In genomic region chr11:82680252-82680651, GRCh38 we compare ENCODE assay signal across 25 cellular contexts. TPM values are rescaled to one million over a fixed set of nuclear protein-coding genes. Genes with fewer than 3 reads are reported as not detected.
A peak's percentile ranks its signal among the peaks of the same experiment; 100 is the strongest.
DNase-seq lines count a peak whose midpoint lies in the region; ATAC-seq, FAIRE-seq and TF ChIP-seq lines count a peak whose summit lies in the region.
"Had no signal": no experiment of that assay in that cellular context is flagged by ENCODE, and none has a peak within 500 bp of the region (broad histone marks: within the 10 kb centered on the region; RNA-seq: fewer than 3 reads in every experiment).

No MANE protein-coding gene starts in this region.

- H3K27ac ChIP-seq in PC-3 (ENCODE audit: low read length) (peak overlapping the region; percentile 15; the same call in 1 of the 2 replicates), lower lobe of right lung (no peak overlapping the region)
- H3K27ac ChIP-seq: C4-2B, esophagus muscularis mucosa, HL-60, SJSA1 had no signal

- FAIRE-seq in D721Med (lab: Jason Lieb, UNC) = peak; percentile 63
- FAIRE-seq: G401.6 had no signal

- no peaks in the 10 kb centered on the region for H3K79me2 ChIP-seq in PC-3 (ENCODE audit: low read length)

- H3K4me1 ChIP-seq in PC-3 (ENCODE audit: insufficient read depth, low read length) (peaks cover 26% of the 10 kb centered on the region), lower lobe of right lung (no peaks in the 10 kb centered on the region)
- H3K4me1 ChIP-seq: SJSA1 had no signal

- H3K27me3 Mint-ChIP-seq in activated T-helper 2 cell treated with anti-CD3 and anti-CD28 coated beads, Interferon-gamma antibody, Interleukin-2, Interleukin-4, amounts not matched to agents 10 μg/mL and 5 μg/mL and 100 μg/mL, durations not matched to agents 14 hours and 24 hours and 36 hours (ENCODE audit: low read depth) = peaks cover 8% of the 10 kb centered on the region

- CTCF ChIA-PET in PC-3 (lab: Charles Lee) = interaction anchor here (0.6 to 2.2 kb wide), 3 partner anchors 16 to 222 kb away, joined by 3 to 8 read pairs (median 3); no protein-coding TSS in a partner anchor

- BruUV-seq in PC-3 (replicated peaks; lab: Mats Ljungman, UMichigan) = no TSS peak

- H4K20me1 ChIP-seq in PC-3 (ENCODE audit: low read length) = no peaks in the 10 kb centered on the region

- no peaks in the 10 kb centered on the region for H3K36me3 Mint-ChIP-seq in activated T-helper 2 cell treated with anti-CD3 and anti-CD28 coated beads, Interferon-gamma antibody, Interleukin-2, Interleukin-4, amounts not matched to agents 10 μg/mL and 5 μg/mL and 100 μg/mL, durations not matched to agents 14 hours and 24 hours and 36 hours (ENCODE audit: low read depth)
- H3K36me3 Mint-ChIP-seq: naive thymus-derived CD4-positive, alpha-beta T cell had no signal

- TF ChIP-seq CTCF in D721Med (IDR thresholded peaks at IDR 0.05; ENCODE audit: insufficient read depth, missing control alignments) (no peak), PC-3 (conservative IDR thresholded peaks at IDR 0.05; ENCODE audit: low read depth, low read length) (no peak), lower lobe of right lung (IDR thresholded peaks at IDR 0.05) (no peak)

- no peaks in the 10 kb centered on the region for H3K9me2 ChIP-seq in PC-3 (replicated peaks; ENCODE audit: low read length)

- H3K27me3 ChIP-seq in PC-3 (ENCODE audit: low read length) (peaks cover 7% of the 10 kb centered on the region; the same call in 1 of the 2 replicates), lower lobe of right lung (ENCODE audit: low read depth) (peaks cover 10% of the 10 kb centered on the region)
- H3K27me3 ChIP-seq: esophagus muscularis mucosa, SJSA1 had no signal

- intact Hi-C loops in PC-3 (cut with micrococcal nuclease) = loop anchor here (5.0 kb wide), 1 partner anchor 1142 kb away; no protein-coding TSS in a partner anchor
- intact Hi-C loops in activated T-helper 2 cell treated with anti-CD3 and anti-CD28 coated beads, Interferon-gamma antibody, Interleukin-2, Interleukin-4, amounts not matched to agents 10 μg/mL and 5 μg/mL and 100 μg/mL, durations not matched to agents 14 hours and 24 hours and 36 hours (cut with micrococcal nuclease) = no loop called here
- intact Hi-C loops in lower lobe of right lung (cut with DNase I) = no loop called here

- H3K9me3 ChIP-seq in PC-3 (ENCODE audit: low read length) = no peaks in the 10 kb centered on the region
- no peaks in the 10 kb centered on the region for H3K9me3 ChIP-seq in lower lobe of right lung
- H3K9me3 ChIP-seq: esophagus muscularis mucosa, SJSA1 had no signal

- peaks cover 5% of the 10 kb centered on the region for H3K9me3 Mint-ChIP-seq in activated T-helper 2 cell treated with anti-CD3 and anti-CD28 coated beads, Interferon-gamma antibody, Interleukin-2, Interleukin-4, amounts not matched to agents 10 μg/mL and 5 μg/mL and 100 μg/mL, durations not matched to agents 14 hours and 24 hours and 36 hours
- H3K9me3 Mint-ChIP-seq: activated CD8-positive, alpha-beta T cell treated with anti-CD3 and anti-CD28 coated beads for 36 hours; T-helper 1 cell treated with Interleukin-12 subunit alpha and Interleukin-12 subunit beta and Interleukin-4 antibody, amounts not matched to agents 30 μg/mL and 1 μg/mL, for 36 hours had no signal

- H3K9ac ChIP-seq in PC-3 (ENCODE audit: low read length) = no peak overlapping the region

- no peak overlapping the region for H3K4me3 Mint-ChIP-seq in activated T-helper 2 cell treated with anti-CD3 and anti-CD28 coated beads, Interferon-gamma antibody, Interleukin-2, Interleukin-4, amounts not matched to agents 10 μg/mL and 5 μg/mL and 100 μg/mL, durations not matched to agents 14 hours and 24 hours and 36 hours (ENCODE audit: low read depth)
- H3K4me3 Mint-ChIP-seq: activated B cell treated with CpG ODN at 0.5 μM for 24 hours; activated CD8-positive, alpha-beta T cell treated with anti-CD3 and anti-CD28 coated beads for 36 hours; naive thymus-derived CD4-positive, alpha-beta T cell; T-helper 1 cell treated with Interleukin-12 subunit alpha and Interleukin-12 subunit beta and Interleukin-4 antibody, amounts not matched to agents 30 μg/mL and 1 μg/mL, for 36 hours had no signal

- peak overlapping the region; percentile 15; the same call in 1 of the 2 replicates for H3K4me2 ChIP-seq in PC-3 (ENCODE audit: low read length)

- no peaks in the 10 kb centered on the region for H3F3A ChIP-seq in PC-3 (ENCODE audit: low read length, unreplicated experiment)

- peaks cover 6% of the 10 kb centered on the region for H3K4me1 Mint-ChIP-seq in activated T-helper 2 cell treated with anti-CD3 and anti-CD28 coated beads, Interferon-gamma antibody, Interleukin-2, Interleukin-4, amounts not matched to agents 10 μg/mL and 5 μg/mL and 100 μg/mL, durations not matched to agents 14 hours and 24 hours and 36 hours (ENCODE audit: low read depth)
- H3K4me1 Mint-ChIP-seq: activated B cell treated with CpG ODN at 0.5 μM for 24 hours had no signal

- H3K4me3 ChIP-seq in Jurkat, Clone E6-1 (ENCODE audit: low read length) = no peak overlapping the region
- H3K4me3 ChIP-seq in PC-3 (ENCODE audit: low read length) = no peak overlapping the region
- no peak overlapping the region for H3K4me3 ChIP-seq in lower lobe of right lung
- H3K4me3 ChIP-seq: esophagus muscularis mucosa, SJSA1 had no signal

- POLR2A ChIA-PET in PC-3 (lab: Charles Lee; ENCODE audit: unreplicated experiment) = no interaction called here

- ATAC-seq in PC-3 = peak; percentile 33
- no peak for ATAC-seq in lower lobe of right lung
- ATAC-seq: activated CD8-positive, alpha-beta T cell treated with anti-CD3 and anti-CD28 coated beads for 36 hours; naive thymus-derived CD4-positive, alpha-beta T cell; right cardiac atrium had no signal

- H3K27ac Mint-ChIP-seq in activated T-helper 2 cell treated with anti-CD3 and anti-CD28 coated beads, Interferon-gamma antibody, Interleukin-2, Interleukin-4, amounts not matched to agents 10 μg/mL and 5 μg/mL and 100 μg/mL, durations not matched to agents 14 hours and 24 hours and 36 hours = no peak overlapping the region
- H3K27ac Mint-ChIP-seq: activated B cell treated with CpG ODN at 0.5 μM for 24 hours; activated CD8-positive, alpha-beta T cell treated with anti-CD3 and anti-CD28 coated beads for 36 hours; naive thymus-derived CD4-positive, alpha-beta T cell; T-helper 1 cell treated with Interleukin-12 subunit alpha and Interleukin-12 subunit beta and Interleukin-4 antibody, amounts not matched to agents 30 μg/mL and 1 μg/mL, for 36 hours had no signal

- DNase-seq in D721Med (ENCODE audit: insufficient read length, low spot score) (no peak), PC-3 (peak; percentile 94), islet precursor cell (peak; percentile 79), NCI-H1436 treated with DMSO at 0.1 percent for 48 hours (lab: John Stamatoyannopoulos, UW) (no peak), NCI-H2029 treated with DMSO at 0.1 percent for 48 hours (lab: John Stamatoyannopoulos, UW) (no peak), lower lobe of right lung (no peak)
- DNase-seq in Jurkat, Clone E6-1 (ENCODE audit: low read depth, low spot score) = peak; percentile 20
- no peak for DNase-seq in activated T-helper 2 cell treated with anti-CD3 and anti-CD28 coated beads, Interferon-gamma antibody, Interleukin-2, Interleukin-4, amounts not matched to agents 10 μg/mL and 5 μg/mL and 100 μg/mL, durations not matched to agents 14 hours and 24 hours and 36 hours (ENCODE audit: low spot score)
- DNase-seq: ACHN; activated B cell treated with CpG ODN at 0.5 μM for 24 hours; activated CD8-positive, alpha-beta T cell treated with anti-CD3 and anti-CD28 coated beads for 36 hours; activated naive CD4-positive, alpha-beta T cell; amygdala; central memory CD4-positive, alpha-beta T cell; KG1; mesenchymal stem cell; naive thymus-derived CD4-positive, alpha-beta T cell; NCI-H1417 treated with DMSO at 0.1 percent for 48 hours; right cardiac atrium had no signal

- H2AFZ ChIP-seq in PC-3 (ENCODE audit: low read length) = no peak overlapping the region

- H3K36me3 ChIP-seq in PC-3 (ENCODE audit: low read depth, low read length) (no peaks in the 10 kb centered on the region), lower lobe of right lung (no peaks in the 10 kb centered on the region)
- H3K36me3 ChIP-seq: esophagus muscularis mucosa, SJSA1 had no signal

RNA-seq across cellular contexts. Expression of gene FAM181B, which starts 53.4 kb away (rescaled TPM):
- not detected for polyA plus RNA-seq in Jurkat, Clone E6-1 (2012; ENCODE audit: insufficient read depth, insufficient read length)
- total RNA-seq in PC-3 (2014; rRNA removed) (0.23 TPM in 1 of 2 replicates, not detected in the other), lower lobe of right lung (0.09 TPM)
- not detected in 2 replicates for total RNA-seq in activated T-helper 2 cell treated with anti-CD3 and anti-CD28 coated beads, Interferon-gamma antibody, Interleukin-2, Interleukin-4, amounts not matched to agents 10 μg/mL and 5 μg/mL and 100 μg/mL, durations not matched to agents 14 hours and 24 hours and 36 hours
- total RNA-seq: activated B cell treated with CpG ODN at 0.5 μM for 24 hours; activated CD8-positive, alpha-beta T cell treated with anti-CD3 and anti-CD28 coated beads for 36 hours had no signal

Comparison
In these comparisons a context has a peak if more than half of its experiments do, and no peak if none do; other contexts are left out.
1. DNase-seq: peak in Jurkat, Clone E6-1 (single experiment), PC-3 (single experiment) and islet precursor cell (single experiment); none in D721Med (single experiment), activated T-helper 2 cell treated with anti-CD3 and anti-CD28 coated beads, Interferon-gamma antibody, Interleukin-2, Interleukin-4, amounts not matched to agents 10 μg/mL and 5 μg/mL and 100 μg/mL, durations not matched to agents 14 hours and 24 hours and 36 hours (single experiment), NCI-H1436 treated with DMSO at 0.1 percent for 48 hours (single experiment), NCI-H2029 treated with DMSO at 0.1 percent for 48 hours (single experiment) and lower lobe of right lung (single experiment).